Comparison of ENCODE assay signal across 13 cellular contexts in genomic region chr1:183096889-183097288, GRCh38.
DNase-seq lines count a peak whose midpoint lies in the region; ATAC-seq and TF ChIP-seq lines count a peak whose summit lies in the region.
"Had no signal": no experiment of that assay in that cellular context is flagged by ENCODE, and none has a peak within 500 bp of the region (broad histone marks: within the 10 kb centered on the region; RNA-seq: fewer than 3 reads in every experiment).

No MANE protein-coding gene starts in this region.

- H3K9me3 ChIP-seq in muscle layer of colon (ENCODE audit: low read length): no peaks in the 10 kb centered on the region
- H3K9me3 ChIP-seq in transverse colon: no peaks in the 10 kb centered on the region
- H3K9me3 ChIP-seq: SK-N-SH had no signal

- H3K27me3 ChIP-seq in muscle layer of colon (ENCODE audit: control insufficient read depth in 1 of 2, insufficient read depth in 2 of 2, low read length in 2 of 2) (no peaks in the 10 kb centered on the region), transverse colon (no peaks in the 10 kb centered on the region)

- 52 to 79% methylated on average over 2 to 3 of the region's 3 CpGs for WGBS in transverse colon (ENCODE audit: low coverage in 1 of 2), 2 donors

- no peak overlapping the region for H3K9ac ChIP-seq in muscle layer of colon (ENCODE audit: low read length)
- H3K9ac ChIP-seq: SK-N-SH had no signal

- intact Hi-C loops in transverse colon (cut with DNase I; ENCODE audit: low total_unique reads): no loop called here

- no peak for TF ChIP-seq POLR2A in transverse colon (IDR thresholded peaks at IDR 0.05)

- no peak for TF ChIP-seq EP300 in transverse colon (IDR thresholded peaks at IDR 0.05; ENCODE audit: low read depth)

- in situ Hi-C loops in transverse colon (cut with MboI; ENCODE audit: low pct_ligation_motif_present in 1 of 4, low pct_unique_long_range_greater_than_20kb in 1 of 4, low sequenced_read_pairs in 3 of 4): no loop called here

- no peak for TF ChIP-seq CTCF in transverse colon (IDR thresholded peaks at IDR 0.05)

- peaks cover 72% of the 10 kb centered on the region for H3K4me1 ChIP-seq in muscle layer of colon (ENCODE audit: insufficient read depth, low read length)
- peaks cover 0 to 64% (median 27%) of the 10 kb centered on the region in 4 donors for H3K4me1 ChIP-seq in transverse colon

- peak overlapping the region in 1 of 2 donors; percentile 21 for H3K4me3 ChIP-seq in muscle layer of colon (ENCODE audit: low read depth in 1 of 2, low read length in 2 of 2)
- H3K4me3 ChIP-seq in transverse colon: no peak overlapping the region

- H3K27ac ChIP-seq in muscle layer of colon (ENCODE audit: low read depth, low read length): peak overlapping the region; percentile 45
- H3K27ac ChIP-seq in transverse colon: peak overlapping the region; percentile 53 to 74 (median 56)

- DNase-seq in LHCN-M2 (ENCODE audit: low read depth): peak; percentile 84
- peak; percentile 90 for DNase-seq in fibroblast of peridontal ligament (ENCODE audit: extremely low read depth)
- peak; percentile 20 for DNase-seq in transverse colon
- no peak for DNase-seq in midbrain (lab: John Stamatoyannopoulos, UW)
- no peak for DNase-seq in activated naive CD4-positive, alpha-beta T cell treated with anti-CD3 and anti-CD28 coated beads, Interleukin-2, amount 50 U/mL, for 16 hours
- DNase-seq: activated T-cell treated with anti-CD3 and anti-CD28 coated beads, Interleukin-2, amount 50 U/mL, for 48 hours; central memory CD4-positive, alpha-beta T cell; NCI-H1092 treated with DMSO at 0.1 percent for 48 hours; NCI-H748 treated with DMSO at 0.1 percent for 48 hours; SK-N-SH; small intestine had no signal

- ATAC-seq in GM18870 (IDR thresholded peaks at IDR 0.05; ENCODE audit: unreplicated experiment): no peak

- H3K36me3 ChIP-seq in muscle layer of colon (ENCODE audit: insufficient read depth, low read length): no peaks in the 10 kb centered on the region
- no peaks in the 10 kb centered on the region for H3K36me3 ChIP-seq in transverse colon

Comparison
In these comparisons a context has a peak if more than half of its experiments do, and no peak if none do; other contexts are left out.
1. DNase-seq: peak in LHCN-M2 (single experiment), fibroblast of peridontal ligament (single experiment) and transverse colon (single experiment); none in midbrain (single experiment) and activated naive CD4-positive, alpha-beta T cell treated with anti-CD3 and anti-CD28 coated beads, Interleukin-2, amount 50 U/mL, for 16 hours (single experiment).